12 cellular contexts compared by ENCODE assay signal in genomic region chr18:48814490-48815181, GRCh38.
A peak's percentile ranks its signal among the peaks of the same experiment; 100 is the strongest.
DNase-seq lines count a peak whose midpoint lies in the region; ATAC-seq and TF ChIP-seq lines count a peak whose summit lies in the region.
"Had no signal": no experiment of that assay in that cellular context is flagged by ENCODE, and none has a peak within 500 bp of the region (broad histone marks: within the 10 kb centered on the region; RNA-seq: fewer than 3 reads in every experiment).

No MANE protein-coding gene starts in this region.

- no peaks in the 10 kb centered on the region for H3K36me3 Mint-ChIP-seq in T-helper 1 cell treated with Interleukin-12 subunit alpha and Interleukin-12 subunit beta and Interleukin-4 antibody, amounts not matched to agents 30 μg/mL and 1 μg/mL, for 36 hours (ENCODE audit: low read depth)

- peaks cover 6% of the 10 kb centered on the region for H3K27me3 Mint-ChIP-seq in T-helper 1 cell treated with Interleukin-12 subunit alpha and Interleukin-12 subunit beta and Interleukin-4 antibody, amounts not matched to agents 30 μg/mL and 1 μg/mL, for 36 hours (ENCODE audit: low read depth)

- H3K4me3 Mint-ChIP-seq in T-helper 1 cell treated with Interleukin-12 subunit alpha and Interleukin-12 subunit beta and Interleukin-4 antibody, amounts not matched to agents 30 μg/mL and 1 μg/mL, for 36 hours, result no peak overlapping the region
- H3K4me3 Mint-ChIP-seq: neural crest cell had no signal

- no peak overlapping the region for H4K8ac ChIP-seq in trophoblast cell (ENCODE audit: low read depth, low read length)

- H3K36me3 ChIP-seq in trophoblast cell (ENCODE audit: control insufficient read depth in 1 of 2, insufficient read depth in 2 of 2, low read length in 2 of 2), result peaks cover 3 to 13% of the 10 kb centered on the region in 2 experiments

- no peaks in the 10 kb centered on the region for H3K9me3 Mint-ChIP-seq in T-helper 1 cell treated with Interleukin-12 subunit alpha and Interleukin-12 subunit beta and Interleukin-4 antibody, amounts not matched to agents 30 μg/mL and 1 μg/mL, for 36 hours
- H3K9me3 Mint-ChIP-seq: neural crest cell had no signal

- peaks cover 42% of the 10 kb centered on the region for H3K4me1 Mint-ChIP-seq in T-helper 1 cell treated with Interleukin-12 subunit alpha and Interleukin-12 subunit beta and Interleukin-4 antibody, amounts not matched to agents 30 μg/mL and 1 μg/mL, for 36 hours (ENCODE audit: low read depth)

- ATAC-seq in HG03565 (IDR thresholded peaks at IDR 0.05; ENCODE audit: unreplicated experiment), result no peak

- H3K23ac ChIP-seq in trophoblast cell (ENCODE audit: low read length), result no peak overlapping the region

- H2AFZ ChIP-seq in trophoblast cell (ENCODE audit: insufficient read depth, low read length, poor library complexity), result no peak overlapping the region

- H2BK12ac ChIP-seq in trophoblast cell (ENCODE audit: low read length), result peak overlapping the region; percentile 3

- H4K91ac ChIP-seq in trophoblast cell (ENCODE audit: low read depth, low read length), result no peak overlapping the region

- no peak overlapping the region for H4K12ac ChIP-seq in trophoblast cell (ENCODE audit: low read depth, low read length)

- H3K14ac ChIP-seq in trophoblast cell (ENCODE audit: low read length), result no peak overlapping the region

- H2BK5ac ChIP-seq in trophoblast cell (ENCODE audit: low read depth, low read length, poor library complexity), result no peak overlapping the region

- H3K79me2 ChIP-seq in trophoblast cell (ENCODE audit: control insufficient read depth, insufficient read depth, low read length, poor library complexity), result no peaks in the 10 kb centered on the region

- no peak overlapping the region for H3K4ac ChIP-seq in trophoblast cell (ENCODE audit: low read depth, low read length)

- H3K27ac Mint-ChIP-seq in T-helper 1 cell treated with Interleukin-12 subunit alpha and Interleukin-12 subunit beta and Interleukin-4 antibody, amounts not matched to agents 30 μg/mL and 1 μg/mL, for 36 hours, result peak overlapping the region; percentile 92

- H3K27ac ChIP-seq in coronary artery (peak overlapping the region; percentile 54 to 59), trophoblast cell (ENCODE audit: low read depth, low read length) (no peak overlapping the region)

- no CpG with 5 or more reads among the region's 5 CpGs for WGBS in trophoblast cell (ENCODE audit: extremely low coverage, insufficient coverage, insufficient read length)

- no peak overlapping the region for H2AK5ac ChIP-seq in trophoblast cell (ENCODE audit: low read length)

- no peak overlapping the region for H3K18ac ChIP-seq in trophoblast cell (ENCODE audit: low read length)

- peak; percentile 44 for DNase-seq in EH (ENCODE audit: low read depth)
- peak; percentile 72 for DNase-seq in coronary artery (ENCODE audit: low spot score)
- peak in 1 of 2 donors; percentile 17 for DNase-seq in trophoblast cell
- no peak for DNase-seq in dedifferentiated amniotic fluid mesenchymal stem cell (ENCODE audit: extremely low spot score)
- no peak for DNase-seq in D341Med (ENCODE audit: low spot score)
- no peak for DNase-seq in NCI-H2227 treated with DMSO at 0.1 percent for 48 hours (lab: John Stamatoyannopoulos, UW)
- DNase-seq: caudate nucleus, HCEC 1CT, NCI-H1436 had no signal

- no peak overlapping the region for H3K4me3 ChIP-seq in coronary artery
- H3K4me3 ChIP-seq in trophoblast cell (ENCODE audit: low read depth, low read length), result no peak overlapping the region

- H2BK120ac ChIP-seq in trophoblast cell (ENCODE audit: insufficient read depth, low read length, poor library complexity), result no peak overlapping the region

- TF ChIP-seq CTCF in coronary artery (IDR thresholded peaks at IDR 0.05), result no peak

- H3K79me1 ChIP-seq in trophoblast cell (ENCODE audit: low read length), result no peaks in the 10 kb centered on the region

- no peaks in the 10 kb centered on the region for H3K27me3 ChIP-seq in trophoblast cell (ENCODE audit: insufficient read depth, low read length)

- no peaks in the 10 kb centered on the region for H3K4me1 ChIP-seq in trophoblast cell (ENCODE audit: control insufficient read depth in 1 of 2, insufficient read depth in 2 of 2, low read length in 2 of 2)

- no peak overlapping the region for H3K9ac ChIP-seq in trophoblast cell (ENCODE audit: low read length)

- H3K9me3 ChIP-seq in trophoblast cell (ENCODE audit: insufficient read depth, low read depth, low read length), result no peaks in the 10 kb centered on the region

- no peak overlapping the region for H3K4me2 ChIP-seq in trophoblast cell (ENCODE audit: low read length)

Comparison
In these comparisons a context has a peak if more than half of its experiments do, and no peak if none do; other contexts are left out.
1. DNase-seq: peak in EH (single experiment) and coronary artery (single experiment); none in dedifferentiated amniotic fluid mesenchymal stem cell (single experiment), D341Med (single experiment) and NCI-H2227 treated with DMSO at 0.1 percent for 48 hours (single experiment).